ENCODE assay signal across 20 cellular contexts in genomic region chr19:56291857-56292256, GRCh38. TPM values are rescaled to one million over a fixed set of nuclear protein-coding genes. Genes with fewer than 3 reads are reported as not detected.
"Had no signal": no experiment of that assay in that cellular context is flagged by ENCODE, and none has a peak within 500 bp of the region (broad histone marks: within the 10 kb centered on the region; RNA-seq: fewer than 3 reads in every experiment).

No MANE protein-coding gene starts in this region.

- H3K4me1 Mint-ChIP-seq: activated CD4-positive, alpha-beta T cell treated with anti-CD3 and anti-CD28 coated beads, Interleukin-2, amount 10 ng/mL, durations not matched to agents 7 days and 5 days; immature natural killer cell; T-cell had no signal

- H3K4me1 ChIP-seq: breast epithelium had no signal

- DNase-seq: activated CD4-positive, alpha-beta T cell treated with anti-CD3 and anti-CD28 coated beads, Interleukin-2, amount 10 ng/mL, durations not matched to agents 7 days and 5 days; aorta; esophagus squamous epithelium; foreskin fibroblast; glutamatergic neuron; immature natural killer cell; left colon; mucosa of descending colon; naive thymus-derived CD8-positive, alpha-beta T cell; posterior cingulate gyrus; small intestine; T-cell; T1000; WERI-Rb-1 had no signal

- H3K9me3 Mint-ChIP-seq: immature natural killer cell; naive thymus-derived CD8-positive, alpha-beta T cell; T-cell; type B pancreatic cell had no signal

- H3K27me3 ChIP-seq: breast epithelium, esophagus squamous epithelium, neutrophil had no signal

- H3K27me3 Mint-ChIP-seq: activated CD4-positive, alpha-beta T cell treated with anti-CD3 and anti-CD28 coated beads, Interleukin-2, amount 10 ng/mL, durations not matched to agents 7 days and 5 days; activated naive CD8-positive, alpha-beta T cell; naive thymus-derived CD8-positive, alpha-beta T cell; T-cell; type B pancreatic cell had no signal

- H3K9me3 ChIP-seq: breast epithelium, esophagus squamous epithelium, mucosa of descending colon, neutrophil had no signal

- H3K4me3 ChIP-seq: breast epithelium, esophagus squamous epithelium, lung, mucosa of descending colon had no signal

- ATAC-seq: left colon; mucosa of descending colon; naive thymus-derived CD8-positive, alpha-beta T cell; T-cell had no signal

- H3K27ac ChIP-seq: breast epithelium, esophagus squamous epithelium, neutrophil, WERI-Rb-1 had no signal

- H3K36me3 ChIP-seq: breast epithelium, neutrophil, WERI-Rb-1 had no signal

- H3K27ac Mint-ChIP-seq: activated CD4-positive, alpha-beta T cell treated with anti-CD3 and anti-CD28 coated beads, Interleukin-2, amount 10 ng/mL, durations not matched to agents 7 days and 5 days; activated naive CD8-positive, alpha-beta T cell; naive thymus-derived CD8-positive, alpha-beta T cell; T-cell; type B pancreatic cell had no signal

- H3K4me3 Mint-ChIP-seq: activated CD4-positive, alpha-beta T cell treated with anti-CD3 and anti-CD28 coated beads, Interleukin-2, amount 10 ng/mL, durations not matched to agents 7 days and 5 days; activated naive CD8-positive, alpha-beta T cell; immature natural killer cell; naive thymus-derived CD8-positive, alpha-beta T cell; T-cell; type B pancreatic cell had no signal

RNA-seq across cellular contexts. Expression of gene EDDM13, which starts 19.3 kb away (rescaled TPM):
- total RNA-seq: aorta; chondrocyte; left colon; mucosa of descending colon; naive thymus-derived CD8-positive, alpha-beta T cell; T-cell had no signal
- polyA plus RNA-seq: aorta had no signal
